26 cellular contexts compared by ENCODE assay signal in the genomic region with DNA sequence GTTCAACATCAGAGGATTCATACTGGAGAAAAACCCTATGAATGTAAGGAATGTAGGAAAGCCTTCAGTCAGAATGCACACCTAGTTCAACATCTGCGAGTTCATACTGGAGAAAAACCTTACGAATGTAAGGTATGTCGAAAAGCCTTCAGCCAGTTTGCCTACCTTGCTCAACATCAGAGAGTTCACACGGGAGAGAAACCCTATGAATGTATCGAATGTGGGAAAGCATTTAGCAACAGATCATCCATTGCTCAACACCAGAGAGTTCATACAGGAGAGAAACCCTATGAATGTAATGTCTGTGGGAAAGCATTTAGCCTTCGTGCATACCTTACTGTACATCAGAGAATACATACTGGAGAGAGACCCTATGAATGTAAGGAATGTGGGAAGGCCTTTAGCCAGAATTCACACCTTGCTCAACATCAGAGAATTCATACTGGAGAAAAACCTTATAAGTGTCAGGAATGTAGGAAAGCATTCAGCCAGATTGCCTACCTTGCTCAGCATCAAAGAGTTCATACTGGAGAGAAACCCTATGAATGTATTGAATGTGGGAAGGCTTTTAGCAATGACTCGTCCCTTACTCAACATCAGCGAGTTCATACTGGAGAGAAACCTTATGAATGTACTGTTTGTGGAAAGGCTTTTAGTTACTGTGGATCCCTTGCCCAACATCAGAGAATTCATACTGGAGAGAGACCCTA. TPM values are rescaled to one million over a fixed set of nuclear protein-coding genes. Genes with fewer than 3 reads are reported as not detected.
A peak's percentile ranks its signal among the peaks of the same experiment; 100 is the strongest.
DNase-seq lines count a peak whose midpoint lies in the region; ATAC-seq, FAIRE-seq and TF ChIP-seq lines count a peak whose summit lies in the region.
"Had no signal": no experiment of that assay in that cellular context is flagged by ENCODE, and none has a peak within 500 bp of the region (broad histone marks: within the 10 kb centered on the region; RNA-seq: fewer than 3 reads in every experiment).

No MANE protein-coding gene starts in this region.

- H4K20me1 ChIP-seq in HepG2 (ENCODE audit: insufficient read depth, low read length) = no peaks in the 10 kb centered on the region

- TF ChIP-seq CTCF in HepG2 (CRISPR knock-in tag; IDR thresholded peaks at IDR 0.05) (no peak), right lobe of liver (IDR thresholded peaks at IDR 0.05) (no peak), astrocyte of the spinal cord (IDR thresholded peaks at IDR 0.05; ENCODE audit: low read depth, low read length) (no peak), thoracic aorta (IDR thresholded peaks at IDR 0.05) (no peak)

- no peak overlapping the region for H4K91ac ChIP-seq in mesenchymal stem cell (ENCODE audit: low read length)

- no peaks in the 10 kb centered on the region for H3K4me1 ChIP-seq in HepG2 (ENCODE audit: insufficient read depth, low read length)
- no peaks in the 10 kb centered on the region for H3K4me1 ChIP-seq in right lobe of liver
- no peaks in the 10 kb centered on the region for H3K4me1 ChIP-seq in mesenchymal stem cell (ENCODE audit: control insufficient read depth, insufficient read depth, low read depth, low read length)
- no peaks in the 10 kb centered on the region for H3K4me1 ChIP-seq in thoracic aorta (ENCODE audit: control insufficient read depth in 1 of 2, low read depth in 2 of 2)
- H3K4me1 ChIP-seq: ascending aorta had no signal

- H2BK15ac ChIP-seq in mesenchymal stem cell (ENCODE audit: low read depth, poor library complexity, severe bottlenecking) = no peak overlapping the region

- intact Hi-C loops in HepG2 (cut with micrococcal nuclease; ENCODE audit: unreplicated experiment) = no loop called here
- intact Hi-C loops in right lobe of liver (cut with DNase I) = no loop called here

- no peak overlapping the region for H3K27ac Mint-ChIP-seq in stimulated activated effector memory CD8-positive, alpha-beta T cell treated with anti-CD3 and anti-CD28 coated beads, Interleukin-12 subunit alpha, Interleukin-12 subunit beta, amount 100 ng/mL, for 72 hours
- H3K27ac Mint-ChIP-seq: activated CD8-positive, alpha-beta T cell treated with anti-CD3 and anti-CD28 coated beads for 36 hours; activated naive CD8-positive, alpha-beta T cell; CD4-positive, alpha-beta memory T cell; stimulated activated naive CD8-positive, alpha-beta T cell treated with anti-CD3 and anti-CD28 coated beads, Interleukin-15, Interleukin-2, amounts not matched to agents 100 ng/mL and 50 ng/mL, for 24 hours; T-helper 1 cell treated with Interleukin-12 subunit alpha and Interleukin-12 subunit beta and Interleukin-4 antibody, amounts not matched to agents 30 μg/mL and 1 μg/mL, for 36 hours had no signal

- H3K27me3 ChIP-seq in HepG2 (ENCODE audit: control insufficient read depth in 1 of 2, insufficient read depth in 2 of 2, low read length in 2 of 2) (no peaks in the 10 kb centered on the region), right lobe of liver (no peaks in the 10 kb centered on the region), mesenchymal stem cell (ENCODE audit: control insufficient read depth in 1 of 2, insufficient read depth in 1 of 2, low read length in 2 of 2) (no peaks in the 10 kb centered on the region), thoracic aorta (replicated peaks; ENCODE audit: insufficient read depth) (no peaks in the 10 kb centered on the region)
- H3K27me3 ChIP-seq: ascending aorta, MG63 had no signal

- BruUV-seq in HepG2 (replicated peaks; lab: Mats Ljungman, UMichigan) = no TSS peak

- no peak overlapping the region for H2BK120ac ChIP-seq in mesenchymal stem cell (ENCODE audit: low read depth, low read length)

- no peak overlapping the region for H3K4me3 Mint-ChIP-seq in stimulated activated effector memory CD8-positive, alpha-beta T cell treated with anti-CD3 and anti-CD28 coated beads, Interleukin-12 subunit alpha, Interleukin-12 subunit beta, amount 100 ng/mL, for 72 hours
- H3K4me3 Mint-ChIP-seq: activated CD8-positive, alpha-beta T cell treated with anti-CD3 and anti-CD28 coated beads for 36 hours; activated naive CD8-positive, alpha-beta T cell; stimulated activated naive CD8-positive, alpha-beta T cell treated with anti-CD3 and anti-CD28 coated beads, Interleukin-15, Interleukin-2, amounts not matched to agents 100 ng/mL and 50 ng/mL, for 24 hours; T-helper 1 cell treated with Interleukin-12 subunit alpha and Interleukin-12 subunit beta and Interleukin-4 antibody, amounts not matched to agents 30 μg/mL and 1 μg/mL, for 36 hours had no signal

- peaks cover 3% of the 10 kb centered on the region for H3K79me1 ChIP-seq in mesenchymal stem cell (replicated peaks; ENCODE audit: low read length, poor library complexity, severe bottlenecking)

- peaks cover 37% of the 10 kb centered on the region for H3K9me3 Mint-ChIP-seq in stimulated activated effector memory CD8-positive, alpha-beta T cell treated with anti-CD3 and anti-CD28 coated beads, Interleukin-12 subunit alpha, Interleukin-12 subunit beta, amount 100 ng/mL, for 72 hours

- no peaks in the 10 kb centered on the region for H3K79me2 ChIP-seq in HepG2 (ENCODE audit: insufficient read depth, low read length)

- no peak for TF ChIP-seq EP300 in HepG2 (IDR thresholded peaks at IDR 0.05; ENCODE audit: low read depth in 2 of 2, low read length in 2 of 2)
- TF ChIP-seq EP300 in HepG2 (CRISPR knock-in tag; IDR thresholded peaks at IDR 0.05; ENCODE audit: borderline replicate concordance) = no peak

- CTCF ChIA-PET in HepG2 (lab: Yijun Ruan, JAX; ENCODE audit: low intra/inter-chr PET ratio, low total read pairs) = no interaction called here

- no peak overlapping the region for H2BK5ac ChIP-seq in mesenchymal stem cell (ENCODE audit: low read depth, low read length, poor library complexity, severe bottlenecking)

- no peak overlapping the region for H3K4ac ChIP-seq in mesenchymal stem cell (ENCODE audit: low read depth in 1 of 2, low read length in 2 of 2)

- H3K4me3 ChIP-seq in HepG2 (replicated peaks in 1 of 3; ENCODE audit: insufficient read depth in 1 of 3, low read depth in 2 of 3, low read length in 3 of 3) = no peak overlapping the region
- H3K4me3 ChIP-seq in right lobe of liver = no peak overlapping the region
- no peak overlapping the region for H3K4me3 ChIP-seq in astrocyte of the spinal cord (ENCODE audit: low read depth, low read length)
- H3K4me3 ChIP-seq in mesenchymal stem cell (ENCODE audit: insufficient read depth in 1 of 2, low read depth in 1 of 2, low read length in 2 of 2) = peak overlapping the region in 1 of 2 experiments; percentile 64
- peak overlapping the region; percentile 1 for H3K4me3 ChIP-seq in thoracic aorta
- H3K4me3 ChIP-seq: lung, MG63 had no signal

- H3K4me2 ChIP-seq in HepG2 (ENCODE audit: low read depth, low read length) (no peak overlapping the region), mesenchymal stem cell (ENCODE audit: low read length, poor library complexity, severe bottlenecking) (no peak overlapping the region)
- H3K4me2 ChIP-seq: SK-N-SH had no signal

- no peak overlapping the region for H3K9ac ChIP-seq in HepG2 (ENCODE audit: insufficient read depth, low read depth, low read length)
- no peak overlapping the region for H3K9ac ChIP-seq in mesenchymal stem cell (ENCODE audit: low read length)
- H3K9ac ChIP-seq: SK-N-SH had no signal

- H3K14ac ChIP-seq in mesenchymal stem cell (ENCODE audit: low read length in 2 of 2) = no peak overlapping the region

- ATAC-seq in HepG2 (no peak), right lobe of liver (no peak), thoracic aorta (ENCODE audit: insufficient number of reproducible peaks, low FRiP score, low read depth) (no peak)
- no peak for ATAC-seq in stimulated activated effector memory CD8-positive, alpha-beta T cell treated with anti-CD3 and anti-CD28 coated beads, Interleukin-12 subunit alpha, Interleukin-12 subunit beta, amount 100 ng/mL, for 72 hours
- ATAC-seq: activated CD8-positive, alpha-beta T cell treated with anti-CD3 and anti-CD28 coated beads for 36 hours had no signal

- peaks cover 92% of the 10 kb centered on the region for H3K9me3 ChIP-seq in HepG2 (ENCODE audit: low read length)
- H3K9me3 ChIP-seq in right lobe of liver = peaks cover 0 to 85% (median 56%) of the 10 kb centered on the region in 4 donors
- peaks cover 98% of the 10 kb centered on the region for H3K9me3 ChIP-seq in mesenchymal stem cell (ENCODE audit: control insufficient read depth, low read length)
- H3K9me3 ChIP-seq in thoracic aorta = peaks cover 99% of the 10 kb centered on the region

- no peak overlapping the region for H4K8ac ChIP-seq in mesenchymal stem cell (ENCODE audit: low read length)

- 93% methylated on average over 8 of the region's 8 CpGs for WGBS in HepG2 (ENCODE audit: low lambda C conversion rate)
- 95% methylated on average over 7 of the region's 8 CpGs for WGBS in right lobe of liver (ENCODE audit: insufficient coverage, low coverage, low lambda C conversion rate, missing lambda C conversion rate)
- 97% methylated on average over 6 of the region's 8 CpGs for WGBS in mesenchymal stem cell

- H3K4me1 Mint-ChIP-seq in stimulated activated effector memory CD8-positive, alpha-beta T cell treated with anti-CD3 and anti-CD28 coated beads, Interleukin-12 subunit alpha, Interleukin-12 subunit beta, amount 100 ng/mL, for 72 hours = no peaks in the 10 kb centered on the region

- no peak overlapping the region for H3K18ac ChIP-seq in mesenchymal stem cell (ENCODE audit: low read depth in 1 of 2, low read length in 2 of 2)

- TF ChIP-seq RAD21 in HepG2 (CRISPR knock-in tag; IDR thresholded peaks at IDR 0.05) = no peak

- no peak overlapping the region for H3K23ac ChIP-seq in mesenchymal stem cell (ENCODE audit: low read length in 2 of 2)

- TF ChIP-seq POLR2A in HepG2 (IDR thresholded peaks at IDR 0.05; ENCODE audit: insufficient read depth in 1 of 2, low read depth in 2 of 2, low read length in 2 of 2) (no peak), right lobe of liver (IDR thresholded peaks at IDR 0.05) (no peak)

- H2AK5ac ChIP-seq in mesenchymal stem cell (ENCODE audit: low read length, severe bottlenecking) = no peak overlapping the region

- no peak overlapping the region for H2BK12ac ChIP-seq in mesenchymal stem cell (ENCODE audit: low read length in 2 of 2)

- DNase-seq in HepG2 (ENCODE audit: low spot score) (no peak), right lobe of liver (no peak), astrocyte of the spinal cord (ENCODE audit: low read depth, low spot score) (peak; percentile 6), mesenchymal stem cell (peak; percentile 8), thoracic aorta (ENCODE audit: low spot score) (no peak), UCSD-AML1 (lab: John Stamatoyannopoulos, UW; ENCODE audit: unreplicated experiment) (no peak), NOMO-1 treated with DMSO at 0.1 percent for 48 hours (lab: John Stamatoyannopoulos, UW; ENCODE audit: unreplicated experiment) (no peak)
- no peak for DNase-seq in stimulated activated effector memory CD8-positive, alpha-beta T cell treated with anti-CD3 and anti-CD28 coated beads, Interleukin-12 subunit alpha, Interleukin-12 subunit beta, amount 100 ng/mL, for 72 hours (ENCODE audit: low spot score in 2 of 2)
- DNase-seq: activated CD4-positive, alpha-beta T cell treated with anti-CD3 and anti-CD28 coated beads for 1 hour; activated CD8-positive, alpha-beta T cell treated with anti-CD3 and anti-CD28 coated beads for 36 hours; CD4-positive, alpha-beta memory T cell; DMS 273 treated with DMSO at 0.1 percent for 48 hours; glutamatergic neuron; KG1; kidney glomerular epithelial cell; MG63; NCI-H2107; NCI-H446; SK-N-SH; trophoblast cell had no signal

- in situ Hi-C loops in HepG2 (cut with HindIII; ENCODE audit: extremely low pct_ligation_motif_present, low pct_unique_long_range_greater_than_20kb) (no loop called here), astrocyte of the spinal cord (cut with HindIII; ENCODE audit: low sequenced_read_pairs) (no loop called here)

- no peak for FAIRE-seq in HepG2 (lab: Jason Lieb, UNC)

- POLR2A ChIA-PET in HepG2 (lab: Yijun Ruan, JAX) = no interaction called here

- no peak overlapping the region for H2AFZ ChIP-seq in HepG2 (ENCODE audit: low read length)
- H2AFZ ChIP-seq in mesenchymal stem cell (ENCODE audit: low read depth, low read length) = no peak overlapping the region

- peaks cover 55% of the 10 kb centered on the region for H3K36me3 Mint-ChIP-seq in stimulated activated effector memory CD8-positive, alpha-beta T cell treated with anti-CD3 and anti-CD28 coated beads, Interleukin-12 subunit alpha, Interleukin-12 subunit beta, amount 100 ng/mL, for 72 hours

- H3K27ac ChIP-seq in HepG2 (ENCODE audit: extremely low read length, insufficient read depth, low read length) (no peak overlapping the region), right lobe of liver (no peak overlapping the region), mesenchymal stem cell (ENCODE audit: low read length, poor library complexity, severe bottlenecking) (no peak overlapping the region), thoracic aorta (no peak overlapping the region)
- H3K27ac ChIP-seq: ascending aorta had no signal

- H3K36me3 ChIP-seq in HepG2 (replicated peaks in 1 of 2; ENCODE audit: control insufficient read depth in 1 of 2, insufficient read depth in 2 of 2, low read length in 2 of 2) = peaks cover 0 to 2% of the 10 kb centered on the region in 2 experiments; a peak in 2 of 5 replicates
- peaks cover 0 to 47% (median 6%) of the 10 kb centered on the region in 4 donors for H3K36me3 ChIP-seq in right lobe of liver
- H3K36me3 ChIP-seq in mesenchymal stem cell (ENCODE audit: control insufficient read depth in 1 of 2, insufficient read depth in 2 of 2, low read depth in 1 of 2, low read length in 2 of 2) = peaks cover 29 to 57% of the 10 kb centered on the region in 2 experiments
- peaks cover 60% of the 10 kb centered on the region for H3K36me3 ChIP-seq in thoracic aorta
- H3K36me3 ChIP-seq: MG63 had no signal

RNA-seq across cellular contexts. Expression of a gene that starts 15.4 kb away (rescaled TPM):
- total RNA-seq in HepG2 (2016; rRNA removed; fragmentation: Illumina TruSeq; extraction: Trizol) = 4.4 and 6.0 TPM in 2 replicates
- total RNA-seq in HepG2 (2016; cell fraction: cytosol; rRNA removed; fragmentation: Illumina TruSeq; extraction: Trizol; ENCODE audit: low read depth) = 0.88 and 0.91 TPM in 2 replicates
- 3.9 and 4.9 TPM in 2 replicates for total RNA-seq in HepG2 (2016; cell fraction: insoluble cytoplasmic fraction; rRNA removed; fragmentation: Illumina TruSeq; extraction: Trizol)
- total RNA-seq in HepG2 (2016; cell fraction: membrane; rRNA removed; fragmentation: Illumina TruSeq; extraction: Trizol) = 2.0 TPM in 2 replicates
- 4.0 and 4.2 TPM in 2 replicates for total RNA-seq in HepG2 (2016; cell fraction: nucleus; rRNA removed; fragmentation: Illumina TruSeq; extraction: Trizol)
- 1.0 and 1.4 TPM in 2 replicates for polyA plus RNA-seq in HepG2 (2011; rRNA removed)
- 0.40 and 0.65 TPM in 2 replicates for polyA plus RNA-seq in HepG2 (2011; cell fraction: cytosol; rRNA removed)
- polyA plus RNA-seq in HepG2 (2011; cell fraction: nucleus; rRNA removed) = 1.1 and 1.6 TPM in 2 replicates
- 1.1 and 2.4 TPM in 2 replicates for polyA plus RNA-seq in HepG2 (2012)
- polyA plus RNA-seq in HepG2 (2016; cell fraction: cytosol; fragmentation: Illumina TruSeq; extraction: Trizol; ENCODE audit: low read depth) = 0.24 and 0.25 TPM in 2 replicates
- 2.4 and 2.5 TPM in 2 replicates for polyA plus RNA-seq in HepG2 (2016; cell fraction: insoluble cytoplasmic fraction; fragmentation: Illumina TruSeq; extraction: Trizol; ENCODE audit: low read depth)
- polyA plus RNA-seq in HepG2 (2016; cell fraction: membrane; fragmentation: Illumina TruSeq; extraction: Trizol; ENCODE audit: low read depth) = 0.48 and 0.62 TPM in 2 replicates
- 2.8 and 3.2 TPM in 2 replicates for polyA plus RNA-seq in HepG2 (2016; cell fraction: nucleus; fragmentation: Illumina TruSeq; extraction: Trizol; ENCODE audit: insufficient read depth, low read depth)
- polyA minus RNA-seq in HepG2 (2011; rRNA and poly(A)+ RNA removed; ENCODE audit: low replicate concordance) = 1.6 TPM in 1 of 2 replicates, not detected in the other
- 0.62 and 3.3 TPM in 2 replicates for polyA minus RNA-seq in HepG2 (2011; cell fraction: cytosol; rRNA and poly(A)+ RNA removed)
- 5.0 and 8.3 TPM in 2 replicates for polyA minus RNA-seq in HepG2 (2011; cell fraction: nucleus; rRNA and poly(A)+ RNA removed)
- total RNA-seq in right lobe of liver = 1 to 10 TPM in 5 of 6 experiments, under 1 TPM in 1; 0.93 to 2.0 (median 1.5) TPM
- 3.8 TPM for polyA plus RNA-seq in mesenchymal stem cell (2013, experiment 1 of 2)
- polyA plus RNA-seq in mesenchymal stem cell (2013, experiment 2 of 2) = 3.3 TPM
- total RNA-seq in thoracic aorta = 10 to 100 TPM in 1 of 2 donors, 1 to 10 TPM in 1; 6.8 to 18.9 TPM
- total RNA-seq: A172 had no signal

RNA-seq across cellular contexts. Expression of a gene that starts 17.3 kb away (rescaled TPM):
- total RNA-seq in HepG2 (2016; rRNA removed; fragmentation: Illumina TruSeq; extraction: Trizol) (5.7 and 7.0 TPM in 2 replicates), right lobe of liver (1 to 10 TPM; 1.2 to 2.6 (median 1.8) TPM), thoracic aorta (10 to 100 TPM in 1 of 2 donors, 1 to 10 TPM in 1; 4.6 to 13.3 TPM)
- total RNA-seq in HepG2 (2016; cell fraction: cytosol; rRNA removed; fragmentation: Illumina TruSeq; extraction: Trizol; ENCODE audit: low read depth) = 1.6 and 2.0 TPM in 2 replicates
- total RNA-seq in HepG2 (2016; cell fraction: insoluble cytoplasmic fraction; rRNA removed; fragmentation: Illumina TruSeq; extraction: Trizol) = 5.8 and 5.9 TPM in 2 replicates
- total RNA-seq in HepG2 (2016; cell fraction: membrane; rRNA removed; fragmentation: Illumina TruSeq; extraction: Trizol) = 3.0 and 3.6 TPM in 2 replicates
- total RNA-seq in HepG2 (2016; cell fraction: nucleus; rRNA removed; fragmentation: Illumina TruSeq; extraction: Trizol) = 6.3 and 6.8 TPM in 2 replicates
- 1.2 and 1.4 TPM in 2 replicates for polyA plus RNA-seq in HepG2 (2011; rRNA removed)
- 0.97 and 1.4 TPM in 2 replicates for polyA plus RNA-seq in HepG2 (2011; cell fraction: cytosol; rRNA removed)
- polyA plus RNA-seq in HepG2 (2011; cell fraction: nucleus; rRNA removed) = 1.1 and 1.7 TPM in 2 replicates
- 1.8 and 3.3 TPM in 2 replicates for polyA plus RNA-seq in HepG2 (2012)
- polyA plus RNA-seq in HepG2 (2016; cell fraction: cytosol; fragmentation: Illumina TruSeq; extraction: Trizol; ENCODE audit: low read depth) = 0.80 and 0.86 TPM in 2 replicates
- 5.5 and 6.1 TPM in 2 replicates for polyA plus RNA-seq in HepG2 (2016; cell fraction: insoluble cytoplasmic fraction; fragmentation: Illumina TruSeq; extraction: Trizol; ENCODE audit: low read depth)
- 1.2 and 1.3 TPM in 2 replicates for polyA plus RNA-seq in HepG2 (2016; cell fraction: membrane; fragmentation: Illumina TruSeq; extraction: Trizol; ENCODE audit: low read depth)
- polyA plus RNA-seq in HepG2 (2016; cell fraction: nucleus; fragmentation: Illumina TruSeq; extraction: Trizol; ENCODE audit: insufficient read depth, low read depth) = 4.8 and 5.9 TPM in 2 replicates
- 2.4 TPM in 1 of 2 replicates, not detected in the other for polyA minus RNA-seq in HepG2 (2011; rRNA and poly(A)+ RNA removed; ENCODE audit: low replicate concordance)
- 2.5 and 3.6 TPM in 2 replicates for polyA minus RNA-seq in HepG2 (2011; cell fraction: cytosol; rRNA and poly(A)+ RNA removed)
- 7.7 and 8.1 TPM in 2 replicates for polyA minus RNA-seq in HepG2 (2011; cell fraction: nucleus; rRNA and poly(A)+ RNA removed)
- 3.2 TPM for polyA plus RNA-seq in mesenchymal stem cell (2013, experiment 1 of 2)
- 3.4 TPM for polyA plus RNA-seq in mesenchymal stem cell (2013, experiment 2 of 2)

RNA-seq across cellular contexts. Expression of a gene that starts 22.2 kb away (rescaled TPM):
- total RNA-seq in HepG2 (2016; rRNA removed; fragmentation: Illumina TruSeq; extraction: Trizol) (0.20 and 0.35 TPM in 2 replicates), right lobe of liver (under 1 TPM; 0.18 to 0.80 (median 0.36) TPM), thoracic aorta (10 to 100 TPM; 11.8 to 12.1 TPM)
- not detected in 2 replicates for total RNA-seq in HepG2 (2016; cell fraction: cytosol; rRNA removed; fragmentation: Illumina TruSeq; extraction: Trizol; ENCODE audit: low read depth)
- total RNA-seq in HepG2 (2016; cell fraction: insoluble cytoplasmic fraction; rRNA removed; fragmentation: Illumina TruSeq; extraction: Trizol) = 0.19 and 0.24 TPM in 2 replicates
- 0.24 TPM in 1 of 2 replicates, not detected in the other for total RNA-seq in HepG2 (2016; cell fraction: membrane; rRNA removed; fragmentation: Illumina TruSeq; extraction: Trizol)
- 0.34 and 0.38 TPM in 2 replicates for total RNA-seq in HepG2 (2016; cell fraction: nucleus; rRNA removed; fragmentation: Illumina TruSeq; extraction: Trizol)
- polyA plus RNA-seq in HepG2 (2011; rRNA removed) = 0.13 and 0.14 TPM in 2 replicates
- 0.04 and 0.05 TPM in 2 replicates for polyA plus RNA-seq in HepG2 (2011; cell fraction: cytosol; rRNA removed)
- 0.18 and 0.35 TPM in 2 replicates for polyA plus RNA-seq in HepG2 (2011; cell fraction: nucleus; rRNA removed)
- polyA plus RNA-seq in HepG2 (2012) = 0.07 and 0.08 TPM in 2 replicates
- polyA plus RNA-seq in HepG2 (2016; cell fraction: cytosol; fragmentation: Illumina TruSeq; extraction: Trizol; ENCODE audit: low read depth) = not detected in 2 replicates
- polyA plus RNA-seq in HepG2 (2016; cell fraction: insoluble cytoplasmic fraction; fragmentation: Illumina TruSeq; extraction: Trizol; ENCODE audit: low read depth) = 0.17 and 0.32 TPM in 2 replicates
- 0.03 TPM in 1 of 2 replicates, not detected in the other for polyA plus RNA-seq in HepG2 (2016; cell fraction: membrane; fragmentation: Illumina TruSeq; extraction: Trizol; ENCODE audit: low read depth)
- 0.21 and 1.00 TPM in 2 replicates for polyA plus RNA-seq in HepG2 (2016; cell fraction: nucleus; fragmentation: Illumina TruSeq; extraction: Trizol; ENCODE audit: insufficient read depth, low read depth)
- 0.16 TPM in 1 of 2 replicates, not detected in the other for polyA minus RNA-seq in HepG2 (2011; rRNA and poly(A)+ RNA removed; ENCODE audit: low replicate concordance)
- polyA minus RNA-seq in HepG2 (2011; cell fraction: cytosol; rRNA and poly(A)+ RNA removed) = not detected in 2 replicates
- 0.37 and 1.0 TPM in 2 replicates for polyA minus RNA-seq in HepG2 (2011; cell fraction: nucleus; rRNA and poly(A)+ RNA removed)
- 1.8 TPM for polyA plus RNA-seq in mesenchymal stem cell (2013, experiment 1 of 2)
- polyA plus RNA-seq in mesenchymal stem cell (2013, experiment 2 of 2) = 2.1 TPM

Comparison
In these comparisons a context has a peak if more than half of its experiments do, and no peak if none do; other contexts are left out.
1. DNase-seq: peak in astrocyte of the spinal cord (single experiment) and mesenchymal stem cell (single experiment); none in HepG2 (single experiment), right lobe of liver (0 of 3), thoracic aorta (single experiment), UCSD-AML1 (single experiment), stimulated activated effector memory CD8-positive, alpha-beta T cell treated with anti-CD3 and anti-CD28 coated beads, Interleukin-12 subunit alpha, Interleukin-12 subunit beta, amount 100 ng/mL, for 72 hours (0 of 2) and NOMO-1 treated with DMSO at 0.1 percent for 48 hours (single experiment).